ENCODE assay signal across 1 cellular context in genomic region chr11:47766363-47767227, GRCh38.
A peak's percentile ranks its signal among the peaks of the same experiment; 100 is the strongest.
TF ChIP-seq lines count a peak whose summit lies in the region.

No MANE protein-coding gene starts in this region.

TF ChIP-seq in WTC11, 78 proteins besides CTCF, POLR2A, EP300 and RAD21 (continued from another document and continues in another):
- 0 out of 2 replicates have a peak, but pooled peaks have one; percentile 11 for TF ChIP-seq USF2 (CRISPR knock-in tag; IDR thresholded peaks at IDR 0.05)
- TF ChIP-seq ZNF121 (CRISPR knock-in tag; IDR thresholded peaks at IDR 0.05) = no peak
- no peak for TF ChIP-seq ZNF423 (CRISPR knock-in tag; IDR thresholded peaks at IDR 0.05)
- TF ChIP-seq CBFB (CRISPR knock-in tag; IDR thresholded peaks at IDR 0.05; ENCODE audit: low read depth) = no peak
- TF ChIP-seq NFE2L1 (CRISPR knock-in tag; IDR thresholded peaks at IDR 0.05) = 0 out of 2 replicates have a peak, but pooled peaks have one; percentile 37
- no peak for TF ChIP-seq ZNF232 (CRISPR knock-in tag; IDR thresholded peaks at IDR 0.05)
- no peak; the same call in 1 of the 2 replicates for TF ChIP-seq USF1 (CRISPR knock-in tag; IDR thresholded peaks at IDR 0.05)
- TF ChIP-seq IRF1 (CRISPR knock-in tag; IDR thresholded peaks at IDR 0.05) = no peak; the same call in 1 of the 2 replicates
- no peak for TF ChIP-seq AFF4 (CRISPR knock-in tag; IDR thresholded peaks at IDR 0.05; ENCODE audit: borderline replicate concordance)
- peak; percentile 70; the same call in 1 of the 2 replicates for TF ChIP-seq ZNF219 (CRISPR knock-in tag; IDR thresholded peaks at IDR 0.05; ENCODE audit: borderline replicate concordance)
- no peak for TF ChIP-seq E2F5 (CRISPR knock-in tag; IDR thresholded peaks at IDR 0.05)
- no peak for TF ChIP-seq HMGA2 (CRISPR knock-in tag; IDR thresholded peaks at IDR 0.05)
- TF ChIP-seq FOXJ3 (CRISPR knock-in tag; IDR thresholded peaks at IDR 0.05; ENCODE audit: borderline replicate concordance) = no peak
- TF ChIP-seq PRDM15 (CRISPR knock-in tag; IDR thresholded peaks at IDR 0.05) = no peak; the same call in 1 of the 2 replicates
- TF ChIP-seq GABPB1 (CRISPR knock-in tag; IDR thresholded peaks at IDR 0.05) = no peak
- peak; percentile 87 for TF ChIP-seq HMGXB4 (CRISPR knock-in tag; IDR thresholded peaks at IDR 0.05)
- TF ChIP-seq SP1 (CRISPR knock-in tag; conservative IDR thresholded peaks at IDR 0.05) = no peak
- TF ChIP-seq TCF7 (CRISPR knock-in tag; IDR thresholded peaks at IDR 0.05; ENCODE audit: low read depth) = peak; percentile 95
- TF ChIP-seq ZNF396 (CRISPR knock-in tag; IDR thresholded peaks at IDR 0.05; ENCODE audit: borderline replicate concordance) = no peak
- no peak for TF ChIP-seq ATF2 (CRISPR knock-in tag; IDR thresholded peaks at IDR 0.05; ENCODE audit: borderline replicate concordance, low read depth)
- no peak for TF ChIP-seq STAT6 (CRISPR knock-in tag; conservative IDR thresholded peaks at IDR 0.05; ENCODE audit: low read depth)
- no peak for TF ChIP-seq SMAD4 (CRISPR knock-in tag; IDR thresholded peaks at IDR 0.05)
- 0 out of 2 replicates have a peak, but pooled peaks have one; percentile 31 for TF ChIP-seq FOXK1 (CRISPR knock-in tag; IDR thresholded peaks at IDR 0.05)
- TF ChIP-seq CREB1 (CRISPR knock-in tag; IDR thresholded peaks at IDR 0.05) = peak; percentile 49; the same call in 1 of the 2 replicates
- TF ChIP-seq ZBTB21 (CRISPR knock-in tag; IDR thresholded peaks at IDR 0.05; ENCODE audit: borderline replicate concordance) = no peak
- TF ChIP-seq ATF6 (CRISPR knock-in tag; IDR thresholded peaks at IDR 0.05) = no peak
- no peak for TF ChIP-seq ZNF425 (CRISPR knock-in tag; conservative IDR thresholded peaks at IDR 0.05)
- no peak for TF ChIP-seq ZNF671 (CRISPR knock-in tag; IDR thresholded peaks at IDR 0.05)
- 0 out of 2 replicates have a peak, but pooled peaks have one; percentile 78 for TF ChIP-seq FOXP4 (CRISPR knock-in tag; IDR thresholded peaks at IDR 0.05)
